17 cellular contexts compared by ENCODE assay signal in the genomic region with DNA sequence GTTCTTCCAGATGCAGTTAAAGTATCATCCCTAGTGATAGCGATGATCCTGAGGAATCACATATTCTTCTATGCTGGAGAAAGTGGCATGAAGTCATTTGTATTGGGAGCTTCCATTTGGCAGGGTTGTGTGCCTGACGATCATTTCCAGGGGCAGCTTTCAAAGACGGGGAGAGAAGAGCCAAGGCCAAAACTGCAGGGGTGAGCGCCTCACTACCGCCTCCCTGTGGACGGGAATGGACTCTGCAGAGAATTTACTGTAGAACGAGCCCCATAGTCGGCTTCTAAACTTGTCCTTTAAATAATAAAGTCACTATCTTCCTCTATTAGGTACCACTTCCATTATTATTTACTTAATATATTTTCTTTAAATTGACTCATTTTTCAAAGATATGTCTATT.
A peak's percentile ranks its signal among the peaks of the same experiment; 100 is the strongest.
DNase-seq lines count a peak whose midpoint lies in the region; TF ChIP-seq lines count a peak whose summit lies in the region.
"Had no signal": no experiment of that assay in that cellular context is flagged by ENCODE, and none has a peak within 500 bp of the region (broad histone marks: within the 10 kb centered on the region; RNA-seq: fewer than 3 reads in every experiment).

No MANE protein-coding gene starts in this region.

- TF ChIP-seq CTCF in MCF 10A (IDR thresholded peaks at IDR 0.05; ENCODE audit: unreplicated experiment) (peak; percentile 22), breast epithelium (IDR thresholded peaks at IDR 0.05) (no peak), LNCaP clone FGC (IDR thresholded peaks at IDR 0.05; ENCODE audit: control insufficient read depth, extremely low read depth, insufficient read depth) (0 out of 2 replicates have a peak, but pooled peaks have one; percentile 21), endodermal cell (conservative IDR thresholded peaks at IDR 0.05) (peak; percentile 91), testis (IDR thresholded peaks at IDR 0.05) (peak in 1 of 3 experiments; percentile 23)

- DNase-seq in MCF 10A (ENCODE audit: unreplicated experiment): no peak
- no peak for DNase-seq in breast epithelium (ENCODE audit: low spot score in 2 of 2)
- no peak for DNase-seq in LNCaP clone FGC (ENCODE audit: low read depth)
- DNase-seq in endodermal cell: peak; percentile 83
- DNase-seq in testis: peak; percentile 19
- DNase-seq in activated effector memory CD4-positive, alpha-beta T cell treated with Interleukin-2 at 50 U/mL for 16 hours: no peak
- DNase-seq in SHP77 (lab: John Stamatoyannopoulos, UW): no peak
- no peak for DNase-seq in DMS79 treated with DMSO at 0.1 percent for 48 hours (lab: John Stamatoyannopoulos, UW)
- DNase-seq: activated CD4-positive, CD25-positive, alpha-beta regulatory T cell treated with anti-CD3 and anti-CD28 coated beads, Interleukin-2, amount 50 U/mL, for 72 hours; DMS79; foreskin keratinocyte; KG1; midbrain; NCI-H2081 treated with DMSO at 0.1 percent for 48 hours; T-cell; upper lobe of right lung had no signal

- H3K4me1 Mint-ChIP-seq in MCF 10A (ENCODE audit: insufficient read depth, unreplicated experiment): no peaks in the 10 kb centered on the region
- peaks cover 2% of the 10 kb centered on the region for H3K4me1 Mint-ChIP-seq in endodermal cell
- H3K4me1 Mint-ChIP-seq: stimulated activated effector memory CD8-positive, alpha-beta T cell treated with anti-CD3 and anti-CD28 coated beads, Interleukin-12 subunit alpha, Interleukin-12 subunit beta, amount 100 ng/mL, for 72 hours; T-cell had no signal

- intact Hi-C loops in MCF 10A (cut with micrococcal nuclease): no loop called here
- intact Hi-C loops in breast epithelium (cut with DNase I; ENCODE audit: low total_unique reads): no loop called here
- intact Hi-C loops in testis (cut with DNase I; ENCODE audit: low total_unique reads): no loop called here

- H3K4me1 ChIP-seq in breast epithelium (no peaks in the 10 kb centered on the region), endodermal cell (ENCODE audit: control insufficient read depth, insufficient read depth, low read length) (no peaks in the 10 kb centered on the region), testis (no peaks in the 10 kb centered on the region)
- H3K4me1 ChIP-seq: foreskin keratinocyte, upper lobe of right lung had no signal

- H3K4me3 Mint-ChIP-seq in MCF 10A (ENCODE audit: unreplicated experiment) (no peak overlapping the region), endodermal cell (no peak overlapping the region)
- H3K4me3 Mint-ChIP-seq: stimulated activated effector memory CD8-positive, alpha-beta T cell treated with anti-CD3 and anti-CD28 coated beads, Interleukin-12 subunit alpha, Interleukin-12 subunit beta, amount 100 ng/mL, for 72 hours; T-cell had no signal

- H3K9ac ChIP-seq in endodermal cell (ENCODE audit: extremely low read depth, low read length, poor library complexity, severe bottlenecking): no peak overlapping the region

- H3K9me3 ChIP-seq in breast epithelium (no peaks in the 10 kb centered on the region), endodermal cell (ENCODE audit: control insufficient read depth, low read length) (no peaks in the 10 kb centered on the region), testis (no peaks in the 10 kb centered on the region)
- H3K9me3 ChIP-seq: upper lobe of right lung had no signal

- POLR2A ChIA-PET in MCF 10A (lab: Yijun Ruan, JAX): no interaction called here

- no peaks in the 10 kb centered on the region for H3K27me3 Mint-ChIP-seq in MCF 10A (ENCODE audit: insufficient read depth, unreplicated experiment)
- no peaks in the 10 kb centered on the region for H3K27me3 Mint-ChIP-seq in endodermal cell (ENCODE audit: insufficient read depth)

- no TSS peak for BruUV-seq in MCF 10A (replicated peaks; lab: Mats Ljungman, UMichigan)

- no peak overlapping the region for H3K4me3 ChIP-seq in breast epithelium
- no peak overlapping the region for H3K4me3 ChIP-seq in LNCaP clone FGC (ENCODE audit: low read depth, low read length)
- no peak overlapping the region for H3K4me3 ChIP-seq in endodermal cell (ENCODE audit: low read length)
- H3K4me3 ChIP-seq in testis: no peak overlapping the region
- H3K4me3 ChIP-seq: upper lobe of right lung had no signal

- H3K9me3 Mint-ChIP-seq in MCF 10A (ENCODE audit: unreplicated experiment): no peaks in the 10 kb centered on the region
- no peaks in the 10 kb centered on the region for H3K9me3 Mint-ChIP-seq in endodermal cell

- H3K27ac Mint-ChIP-seq in MCF 10A (ENCODE audit: low read depth, unreplicated experiment) (no peak overlapping the region), endodermal cell (no peak overlapping the region)
- H3K27ac Mint-ChIP-seq: stimulated activated effector memory CD8-positive, alpha-beta T cell treated with anti-CD3 and anti-CD28 coated beads, Interleukin-12 subunit alpha, Interleukin-12 subunit beta, amount 100 ng/mL, for 72 hours; T-cell had no signal

- no peak for TF ChIP-seq POLR2A in breast epithelium (IDR thresholded peaks at IDR 0.05)
- no peak for TF ChIP-seq POLR2A in testis (IDR thresholded peaks at IDR 0.05)

- H3K27ac ChIP-seq in breast epithelium (no peak overlapping the region), endodermal cell (ENCODE audit: low read depth, low read length) (no peak overlapping the region), testis (no peak overlapping the region)
- H3K27ac ChIP-seq: foreskin keratinocyte, upper lobe of right lung had no signal

- WGBS in endodermal cell (ENCODE audit: insufficient coverage in 1 of 2, insufficient read length in 1 of 2), 2 experiments: 68 to 71% methylated on average over 8 of the region's 8 CpGs
- 41 to 43% methylated on average over 8 of the region's 8 CpGs for WGBS in testis, 2 donors

- no peaks in the 10 kb centered on the region for H3K27me3 ChIP-seq in breast epithelium
- no peaks in the 10 kb centered on the region for H3K27me3 ChIP-seq in endodermal cell (ENCODE audit: control insufficient read depth, insufficient read depth, low read length, poor library complexity, severe bottlenecking)
- H3K27me3 ChIP-seq in testis: no peaks in the 10 kb centered on the region
- H3K27me3 ChIP-seq: foreskin keratinocyte, upper lobe of right lung had no signal

- CTCF ChIA-PET in MCF 10A (lab: Yijun Ruan, JAX): interaction anchor here (0.5 to 1.3 kb wide), 3 partner anchors 9 to 315 kb away, joined by 3 to 4 read pairs (median 3); no protein-coding TSS in a partner anchor

- no peaks in the 10 kb centered on the region for H3K36me3 ChIP-seq in breast epithelium
- no peaks in the 10 kb centered on the region for H3K36me3 ChIP-seq in endodermal cell (ENCODE audit: control insufficient read depth, insufficient read depth, low read length)
- H3K36me3 ChIP-seq in testis (ENCODE audit: low read depth, missing control alignments): no peaks in the 10 kb centered on the region
- H3K36me3 ChIP-seq: upper lobe of right lung had no signal

- H3K36me3 Mint-ChIP-seq in MCF 10A (ENCODE audit: insufficient read depth, unreplicated experiment): no peaks in the 10 kb centered on the region
- no peaks in the 10 kb centered on the region for H3K36me3 Mint-ChIP-seq in endodermal cell (ENCODE audit: low read depth)
- H3K36me3 Mint-ChIP-seq: stimulated activated effector memory CD8-positive, alpha-beta T cell treated with anti-CD3 and anti-CD28 coated beads, Interleukin-12 subunit alpha, Interleukin-12 subunit beta, amount 100 ng/mL, for 72 hours; T-cell had no signal

Comparison
In these comparisons a context has a peak if more than half of its experiments do, and no peak if none do; other contexts are left out.
1. CTCF ChIP-seq: peak in MCF 10A (single experiment), LNCaP clone FGC (single experiment) and endodermal cell (single experiment); none in breast epithelium (0 of 3).
2. DNase-seq: peak in endodermal cell (single experiment) and testis (single experiment); none in MCF 10A (single experiment), breast epithelium (0 of 2), LNCaP clone FGC (single experiment), activated effector memory CD4-positive, alpha-beta T cell treated with Interleukin-2 at 50 U/mL for 16 hours (single experiment), SHP77 (0 of 2) and DMS79 treated with DMSO at 0.1 percent for 48 hours (single experiment).